1 cellular context compared by ENCODE assay signal in genomic region chr17:47840742-47841487, GRCh38.
TF ChIP-seq lines count a peak whose summit lies in the region.

TSS of gene SCRN2 (minus strand) at chr17:47841273. CDS start at chr17:47840843, 430 bp downstream.

TF ChIP-seq in HepG2, 621 proteins besides CTCF, POLR2A, EP300 and RAD21 (continued from another document and continues in another):
- TF ChIP-seq ZNF318 (CRISPR knock-in tag; IDR thresholded peaks at IDR 0.05) = no peak
- peak; percentile 51; the same call in 1 of the 2 replicates for TF ChIP-seq DZIP1 (CRISPR knock-in tag; IDR thresholded peaks at IDR 0.05)
- peak; percentile 47; the same call in 1 of the 2 replicates for TF ChIP-seq SP4 (CRISPR knock-in tag; IDR thresholded peaks at IDR 0.05)
- no peak; the same call in 1 of the 2 replicates for TF ChIP-seq ZNF224 (CRISPR knock-in tag; IDR thresholded peaks at IDR 0.05)
- peak; percentile 73; the same call in 1 of the 2 replicates for TF ChIP-seq ZNF264 (CRISPR knock-in tag; IDR thresholded peaks at IDR 0.05)
- peak; percentile 57 for TF ChIP-seq ZNF331 (CRISPR knock-in tag; IDR thresholded peaks at IDR 0.05)
- no peak for TF ChIP-seq ZNF674 (CRISPR knock-in tag; IDR thresholded peaks at IDR 0.05; ENCODE audit: low read depth)
- TF ChIP-seq ZSCAN29 (CRISPR knock-in tag; conservative IDR thresholded peaks at IDR 0.05) = no peak
- TF ChIP-seq FOXK1 (CRISPR knock-in tag; IDR thresholded peaks at IDR 0.05; ENCODE audit: borderline replicate concordance, low read depth) = no peak
- TF ChIP-seq ZNF20 (CRISPR knock-in tag; IDR thresholded peaks at IDR 0.05) = 0 out of 2 replicates have a peak, but pooled peaks have one; percentile 65
- TF ChIP-seq ZFP41 (CRISPR knock-in tag; IDR thresholded peaks at IDR 0.05; ENCODE audit: borderline replicate concordance) = no peak
- TF ChIP-seq PRDM10 (CRISPR knock-in tag; IDR thresholded peaks at IDR 0.05; ENCODE audit: low read depth) = peak; percentile 33; the same call in 1 of the 2 replicates
- no peak for TF ChIP-seq HES4 (CRISPR knock-in tag; IDR thresholded peaks at IDR 0.05; ENCODE audit: borderline replicate concordance)
- TF ChIP-seq ZNF512B (CRISPR knock-in tag; IDR thresholded peaks at IDR 0.05; ENCODE audit: borderline replicate concordance) = no peak; the same call in 1 of the 2 replicates
- no peak for TF ChIP-seq MBD4 (IDR thresholded peaks at IDR 0.05; ENCODE audit: borderline replicate concordance, low read length)
- TF ChIP-seq KDM5B (CRISPR knock-in tag; IDR thresholded peaks at IDR 0.05; ENCODE audit: borderline replicate concordance) = peak; percentile 78; the same call in 1 of the 2 replicates
- TF ChIP-seq SAFB2 (CRISPR knock-in tag; IDR thresholded peaks at IDR 0.05; ENCODE audit: borderline replicate concordance, low read depth) = peak; percentile 72
- TF ChIP-seq ZNF234 (CRISPR knock-in tag; conservative IDR thresholded peaks at IDR 0.05) = no peak
- 0 out of 2 replicates have a peak, but pooled peaks have one; percentile 16 for TF ChIP-seq IRF9 (CRISPR knock-in tag; IDR thresholded peaks at IDR 0.05; ENCODE audit: borderline replicate concordance)
- TF ChIP-seq HMGXB3 (CRISPR knock-in tag; IDR thresholded peaks at IDR 0.05; ENCODE audit: borderline replicate concordance) = peak; percentile 62; the same call in 1 of the 2 replicates
- TF ChIP-seq ZBTB44 (CRISPR knock-in tag; IDR thresholded peaks at IDR 0.05) = 0 out of 2 replicates have a peak, but pooled peaks have one; percentile 17
- peak; percentile 53; the same call in 1 of the 2 replicates for TF ChIP-seq ATAD3A (CRISPR knock-in tag; IDR thresholded peaks at IDR 0.05)
- TF ChIP-seq EEA1 (CRISPR knock-in tag; IDR thresholded peaks at IDR 0.05; ENCODE audit: borderline replicate concordance) = peak; percentile 60; the same call in 1 of the 2 replicates
- TF ChIP-seq ZNF563 (CRISPR knock-in tag; IDR thresholded peaks at IDR 0.05) = peak; percentile 12; the same call in 1 of the 2 replicates
- TF ChIP-seq ZNF773 (CRISPR knock-in tag; IDR thresholded peaks at IDR 0.05; ENCODE audit: borderline replicate concordance) = no peak
